In genomic region chr5:149402291-149402690, GRCh38 we compare ENCODE assay signal across 1 cellular context.
TF ChIP-seq lines count a peak whose summit lies in the region.

No MANE protein-coding gene starts in this region.

TF ChIP-seq in GM23338, 12 proteins besides CTCF, POLR2A, EP300 and RAD21:
- TF ChIP-seq ZNF462 (CRISPR knock-in tag; IDR thresholded peaks at IDR 0.05) = no peak
- TF ChIP-seq JUNB (IDR thresholded peaks at IDR 0.05; ENCODE audit: unreplicated experiment) = no peak
- no peak for TF ChIP-seq EZH2phosphoT487 (IDR thresholded peaks at IDR 0.05; ENCODE audit: unreplicated experiment)
- TF ChIP-seq STAT1 (IDR thresholded peaks at IDR 0.05; ENCODE audit: unreplicated experiment) = no peak
- no peak for TF ChIP-seq EZH2 (IDR thresholded peaks at IDR 0.05; ENCODE audit: low read depth, unreplicated experiment)
- TF ChIP-seq ZNF331 (CRISPR knock-in tag; IDR thresholded peaks at IDR 0.05; ENCODE audit: low read depth) = no peak
- TF ChIP-seq NANOG (IDR thresholded peaks at IDR 0.05; ENCODE audit: borderline replicate concordance) = no peak
- TF ChIP-seq ZNF114 (CRISPR knock-in tag; IDR thresholded peaks at IDR 0.05) = no peak
- no peak for TF ChIP-seq POLR2AphosphoS5 (IDR thresholded peaks at IDR 0.05; ENCODE audit: low read depth)
- TF ChIP-seq REST (IDR thresholded peaks at IDR 0.05; ENCODE audit: unreplicated experiment) = no peak
- TF ChIP-seq CREB1 (CRISPR knock-in tag; IDR thresholded peaks at IDR 0.05; ENCODE audit: low read depth) = no peak
- no peak for TF ChIP-seq ETS1 (IDR thresholded peaks at IDR 0.05)
